9 cellular contexts compared by ENCODE assay signal in genomic region chr5:141001466-141001853, GRCh38. TPM values are rescaled to one million over a fixed set of nuclear protein-coding genes. Genes with fewer than 3 reads are reported as not detected.
A peak's percentile ranks its signal among the peaks of the same experiment; 100 is the strongest.
DNase-seq lines count a peak whose midpoint lies in the region; ATAC-seq and TF ChIP-seq lines count a peak whose summit lies in the region.
"Had no signal": no experiment of that assay in that cellular context is flagged by ENCODE, and none has a peak within 500 bp of the region (broad histone marks: within the 10 kb centered on the region; RNA-seq: fewer than 3 reads in every experiment).

No MANE protein-coding gene starts in this region.

- H2BK120ac ChIP-seq in mesenchymal stem cell (ENCODE audit: low read depth, low read length) = no peak overlapping the region

- H3K9me3 ChIP-seq in BE2C = no peaks in the 10 kb centered on the region
- no peaks in the 10 kb centered on the region for H3K9me3 ChIP-seq in HUES6 (ENCODE audit: control insufficient read depth, insufficient read depth, low read depth, low read length)
- no peaks in the 10 kb centered on the region for H3K9me3 ChIP-seq in body of pancreas
- H3K9me3 ChIP-seq in mesenchymal stem cell (ENCODE audit: control insufficient read depth, low read length) = no peaks in the 10 kb centered on the region

- no peak overlapping the region for H3K23ac ChIP-seq in mesenchymal stem cell (ENCODE audit: low read length in 2 of 2)

- H3K4me1 ChIP-seq in BE2C (peaks cover 32% of the 10 kb centered on the region), HUES6 (ENCODE audit: control insufficient read depth, insufficient read depth, low read length) (peaks cover 52% of the 10 kb centered on the region), body of pancreas (no peaks in the 10 kb centered on the region), mesenchymal stem cell (ENCODE audit: control insufficient read depth, insufficient read depth, low read depth, low read length) (peaks cover 4% of the 10 kb centered on the region)

- no peak overlapping the region for H2BK15ac ChIP-seq in mesenchymal stem cell (ENCODE audit: low read depth, poor library complexity, severe bottlenecking)

- peak overlapping the region; percentile 89 for H3K4me2 ChIP-seq in mesenchymal stem cell (ENCODE audit: low read length, poor library complexity, severe bottlenecking)

- H2BK12ac ChIP-seq in mesenchymal stem cell (ENCODE audit: low read length in 2 of 2) = no peak overlapping the region

- no peak for TF ChIP-seq CTCF in BE2C (IDR thresholded peaks at IDR 0.05; ENCODE audit: low read depth, low read length)
- no peak for TF ChIP-seq CTCF in body of pancreas (IDR thresholded peaks at IDR 0.05)

- H4K8ac ChIP-seq in mesenchymal stem cell (ENCODE audit: low read length) = peak overlapping the region; percentile 57

- ATAC-seq in body of pancreas (no peak), HG03097 (IDR thresholded peaks at IDR 0.05; ENCODE audit: low FRiP score, unreplicated experiment) (no peak), HG02678 (IDR thresholded peaks at IDR 0.05; ENCODE audit: unreplicated experiment) (no peak)

- no peak overlapping the region for H3K4ac ChIP-seq in mesenchymal stem cell (ENCODE audit: low read depth in 1 of 2, low read length in 2 of 2)

- H3K27ac ChIP-seq in HUES6 (ENCODE audit: low read depth, low read length) = peak overlapping the region; percentile 92
- H3K27ac ChIP-seq in body of pancreas = no peak overlapping the region
- H3K27ac ChIP-seq in mesenchymal stem cell (ENCODE audit: low read length, poor library complexity, severe bottlenecking) = peak overlapping the region; percentile 60

- peak; percentile 46 for DNase-seq in BE2C
- DNase-seq in body of pancreas = peak in 3 of 4 donors; percentile 7 to 26 (median 15)
- peak; percentile 31 for DNase-seq in mesenchymal stem cell
- no peak for DNase-seq in GM03348 (ENCODE audit: low spot score)
- DNase-seq in 8988T = no peak
- DNase-seq: stimulated activated CD8-positive, alpha-beta memory T cell treated with anti-CD3 and anti-CD28 coated beads, Interleukin-4, amount 100 ng/mL, for 48 hours had no signal

- H2AFZ ChIP-seq in mesenchymal stem cell (ENCODE audit: low read depth, low read length) = peak overlapping the region; percentile 53

- no peak overlapping the region for H2BK5ac ChIP-seq in mesenchymal stem cell (ENCODE audit: low read depth, low read length, poor library complexity, severe bottlenecking)

- H3K9ac ChIP-seq in HUES6 (ENCODE audit: low read length) = peak overlapping the region; percentile 93
- peak overlapping the region; percentile 22 for H3K9ac ChIP-seq in mesenchymal stem cell (ENCODE audit: low read length)

- TF ChIP-seq POLR2A in body of pancreas (IDR thresholded peaks at IDR 0.05) = no peak

- H3K36me3 ChIP-seq in BE2C (no peaks in the 10 kb centered on the region), HUES6 (ENCODE audit: control insufficient read depth, insufficient read depth, low read length) (no peaks in the 10 kb centered on the region), body of pancreas (replicated peaks in 1 of 2; ENCODE audit: insufficient read depth in 1 of 2, low read depth in 2 of 2) (no peaks in the 10 kb centered on the region), mesenchymal stem cell (ENCODE audit: control insufficient read depth in 1 of 2, insufficient read depth in 2 of 2, low read depth in 1 of 2, low read length in 2 of 2) (no peaks in the 10 kb centered on the region)

- intact Hi-C loops in body of pancreas (cut with DNase I) = no loop called here

- no peaks in the 10 kb centered on the region for H3K27me3 ChIP-seq in BE2C
- H3K27me3 ChIP-seq in HUES6 (ENCODE audit: control insufficient read depth, insufficient read depth, low read length) = no peaks in the 10 kb centered on the region
- H3K27me3 ChIP-seq in body of pancreas = no peaks in the 10 kb centered on the region
- H3K27me3 ChIP-seq in mesenchymal stem cell (ENCODE audit: control insufficient read depth in 1 of 2, insufficient read depth in 1 of 2, low read length in 2 of 2) = peaks cover 0 to 5% of the 10 kb centered on the region in 2 experiments

- no peak overlapping the region for H3K14ac ChIP-seq in mesenchymal stem cell (ENCODE audit: low read length in 2 of 2)

- peaks cover 2% of the 10 kb centered on the region for H3K79me1 ChIP-seq in mesenchymal stem cell (replicated peaks; ENCODE audit: low read length, poor library complexity, severe bottlenecking)

- 18 to 32% methylated on average over 9 of the region's 9 CpGs for WGBS in body of pancreas, 2 donors
- 2% methylated on average over 6 of the region's 9 CpGs for WGBS in mesenchymal stem cell

- H4K91ac ChIP-seq in mesenchymal stem cell (ENCODE audit: low read length) = no peak overlapping the region

- H3K4me3 ChIP-seq in BE2C (ENCODE audit: low read depth, low read length) (peak overlapping the region; percentile 81), HUES6 (ENCODE audit: low read depth, low read length) (peak overlapping the region; percentile 62), body of pancreas (no peak overlapping the region), mesenchymal stem cell (ENCODE audit: insufficient read depth in 1 of 2, low read depth in 1 of 2, low read length in 2 of 2) (peak overlapping the region in 1 of 2 experiments; percentile 68)

- H3K18ac ChIP-seq in mesenchymal stem cell (ENCODE audit: low read depth in 1 of 2, low read length in 2 of 2) = peak overlapping the region in 1 of 2 experiments; percentile 44

- no peak overlapping the region for H2AK5ac ChIP-seq in mesenchymal stem cell (ENCODE audit: low read length, severe bottlenecking)

RNA-seq across cellular contexts. Expression of gene PCDHAC2, which starts 35.2 kb away (rescaled TPM):
- polyA plus RNA-seq in BE2C (2012; ENCODE audit: insufficient read depth, insufficient read length, low read depth) = 15.4 TPM
- total RNA-seq in body of pancreas = 1 to 10 TPM; 1.6 to 2.3 TPM
- 8.2 TPM for polyA plus RNA-seq in mesenchymal stem cell (2013, experiment 1 of 2)
- 1.8 TPM for polyA plus RNA-seq in mesenchymal stem cell (2013, experiment 2 of 2)

RNA-seq across cellular contexts. Expression of gene PCDHB1, which starts 49.7 kb away (rescaled TPM):
- polyA plus RNA-seq in BE2C (2012; ENCODE audit: insufficient read depth, insufficient read length, low read depth) = not detected
- total RNA-seq in body of pancreas = under 1 TPM; 0.26 to 0.66 TPM
- polyA plus RNA-seq in mesenchymal stem cell (2013, experiment 1 of 2) = under 0.01 TPM
- under 0.01 TPM for polyA plus RNA-seq in mesenchymal stem cell (2013, experiment 2 of 2)

Comparison
In these comparisons a context has a peak if more than half of its experiments do, and no peak if none do; other contexts are left out.
1. DNase-seq: peak in BE2C (single experiment), body of pancreas (3 of 4) and mesenchymal stem cell (single experiment); none in GM03348 (single experiment) and 8988T (single experiment).
2. H3K4me3 ChIP-seq: peak in BE2C (single experiment) and HUES6 (single experiment); none in body of pancreas (0 of 2).
3. H3K27ac ChIP-seq: peak in HUES6 (single experiment) and mesenchymal stem cell (single experiment); none in body of pancreas (0 of 4).